ENCODE assay signal across 10 cellular contexts in the genomic region with DNA sequence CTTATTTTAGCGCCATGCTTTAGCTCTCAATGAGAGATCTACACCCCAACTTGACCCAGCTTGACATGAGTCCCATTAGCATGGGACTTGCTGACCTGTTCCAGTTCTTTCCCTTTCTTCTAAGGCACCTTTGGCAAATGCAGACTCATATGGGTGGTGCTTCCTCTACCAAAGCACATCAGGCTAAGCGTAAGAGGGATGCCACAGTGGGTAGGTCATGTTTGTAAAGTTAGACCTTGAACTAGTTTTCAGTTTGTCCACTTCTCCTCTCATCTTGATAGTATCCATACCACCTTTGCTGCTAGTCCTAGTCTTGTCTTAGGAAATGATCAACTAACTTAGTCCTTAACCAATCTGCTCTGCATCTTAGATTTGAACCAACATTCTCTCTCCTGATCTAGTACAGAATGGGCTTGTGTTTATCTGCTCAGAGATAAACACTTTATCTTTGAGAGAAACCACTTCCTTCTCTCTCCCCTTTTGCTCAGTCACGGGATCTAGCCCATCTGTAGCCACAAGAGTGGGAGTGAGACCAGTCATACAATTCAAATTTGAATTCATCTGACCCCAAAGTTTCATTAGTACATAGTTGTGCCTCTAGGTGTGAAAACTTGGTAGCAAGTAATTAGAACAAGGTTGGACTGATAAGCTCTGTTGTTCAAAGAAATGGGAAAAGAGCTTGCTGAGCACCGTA.
DNase-seq lines count a peak whose midpoint lies in the region; ATAC-seq, FAIRE-seq and TF ChIP-seq lines count a peak whose summit lies in the region.
"Had no signal": no experiment of that assay in that cellular context is flagged by ENCODE, and none has a peak within 500 bp of the region (broad histone marks: within the 10 kb centered on the region; RNA-seq: fewer than 3 reads in every experiment).

No MANE protein-coding gene starts in this region.

- H3K79me1 ChIP-seq in trophoblast cell (ENCODE audit: low read length): no peaks in the 10 kb centered on the region

- H2AFZ ChIP-seq in hepatocyte (no peak overlapping the region), trophoblast cell (ENCODE audit: insufficient read depth, low read length, poor library complexity) (no peak overlapping the region)

- H2BK12ac ChIP-seq in trophoblast cell (ENCODE audit: low read length): no peak overlapping the region

- H2BK120ac ChIP-seq in trophoblast cell (ENCODE audit: insufficient read depth, low read length, poor library complexity): no peak overlapping the region

- H3K4me2 ChIP-seq in hepatocyte (no peak overlapping the region), trophoblast cell (ENCODE audit: low read length) (no peak overlapping the region)

- H3K18ac ChIP-seq in trophoblast cell (ENCODE audit: low read length): no peak overlapping the region

- H3K4ac ChIP-seq in trophoblast cell (ENCODE audit: low read depth, low read length): no peak overlapping the region

- peaks cover 30% of the 10 kb centered on the region for H3K36me3 Mint-ChIP-seq in activated naive CD8-positive, alpha-beta T cell treated with anti-CD3 and anti-CD28 coated beads, Interleukin-2, amount 10 ng/mL, durations not matched to agents 7 days and 5 days

- intact Hi-C loops in Right ventricle myocardium superior (cut with DNase I): no loop called here

- H3K27me3 Mint-ChIP-seq in activated naive CD8-positive, alpha-beta T cell treated with anti-CD3 and anti-CD28 coated beads, Interleukin-2, amount 10 ng/mL, durations not matched to agents 7 days and 5 days: no peaks in the 10 kb centered on the region

- no peaks in the 10 kb centered on the region for H4K20me1 ChIP-seq in hepatocyte (ENCODE audit: insufficient read depth, poor library complexity, severe bottlenecking)

- WGBS in hepatocyte (ENCODE audit: low lambda C conversion rate, missing lambda C conversion rate): 80% methylated on average over 4 of the region's 4 CpGs
- WGBS in trophoblast cell (ENCODE audit: extremely low coverage, insufficient coverage, insufficient read length): no CpG with 5 or more reads among the region's 4 CpGs

- H3K4me1 Mint-ChIP-seq in activated naive CD8-positive, alpha-beta T cell treated with anti-CD3 and anti-CD28 coated beads, Interleukin-2, amount 10 ng/mL, durations not matched to agents 7 days and 5 days: peaks cover 24% of the 10 kb centered on the region

- H3K27ac ChIP-seq in hepatocyte (no peak overlapping the region), trophoblast cell (ENCODE audit: low read depth, low read length) (no peak overlapping the region)

- no peaks in the 10 kb centered on the region for H3K9me2 ChIP-seq in hepatocyte (replicated peaks; ENCODE audit: insufficient read depth)

- POLR2A ChIA-PET in activated naive CD8-positive, alpha-beta T cell treated with anti-CD3 and anti-CD28 coated beads, Interleukin-2, amount 10 ng/mL, durations not matched to agents 7 days and 5 days (lab: Charles Lee): interaction anchor here (0.6 to 1.6 kb wide), 4 partner anchors 16 to 80 kb away, joined by 3 to 6 read pairs (median 3); no protein-coding TSS in a partner anchor

- H3K79me2 ChIP-seq in hepatocyte (no peaks in the 10 kb centered on the region), trophoblast cell (ENCODE audit: control insufficient read depth, insufficient read depth, low read length, poor library complexity) (no peaks in the 10 kb centered on the region)

- ATAC-seq in GM18499 (IDR thresholded peaks at IDR 0.05; ENCODE audit: insufficient read depth, unreplicated experiment): peak; percentile 90
- ATAC-seq in GM21447 (IDR thresholded peaks at IDR 0.05; ENCODE audit: unreplicated experiment): peak; percentile 73
- peak; percentile 75 for ATAC-seq in HG03565 (IDR thresholded peaks at IDR 0.05; ENCODE audit: unreplicated experiment)
- peak; percentile 67 for ATAC-seq in activated naive CD8-positive, alpha-beta T cell treated with anti-CD3 and anti-CD28 coated beads, Interleukin-2, amount 10 ng/mL, durations not matched to agents 7 days and 5 days (ENCODE audit: low read depth)
- no peak for ATAC-seq in Right ventricle myocardium superior (ENCODE audit: poor library complexity)

- H3K4me3 Mint-ChIP-seq in activated naive CD8-positive, alpha-beta T cell treated with anti-CD3 and anti-CD28 coated beads, Interleukin-2, amount 10 ng/mL, durations not matched to agents 7 days and 5 days: peak overlapping the region; percentile 6

- H4K91ac ChIP-seq in trophoblast cell (ENCODE audit: low read depth, low read length): no peak overlapping the region

- peak overlapping the region; percentile 31 for H3K27ac Mint-ChIP-seq in activated naive CD8-positive, alpha-beta T cell treated with anti-CD3 and anti-CD28 coated beads, Interleukin-2, amount 10 ng/mL, durations not matched to agents 7 days and 5 days

- H3K9me3 ChIP-seq in hepatocyte (ENCODE audit: low read depth) (no peaks in the 10 kb centered on the region), trophoblast cell (ENCODE audit: insufficient read depth, low read depth, low read length) (no peaks in the 10 kb centered on the region)

- no peak for FAIRE-seq in RCC 7860 (lab: Jason Lieb, UNC)

- H3K14ac ChIP-seq in trophoblast cell (ENCODE audit: low read length): no peak overlapping the region

- H3K36me3 ChIP-seq in hepatocyte (replicated peaks; ENCODE audit: insufficient read depth, low read depth) (no peaks in the 10 kb centered on the region), trophoblast cell (ENCODE audit: control insufficient read depth in 1 of 2, insufficient read depth in 2 of 2, low read length in 2 of 2) (no peaks in the 10 kb centered on the region)

- no peak for DNase-seq in activated naive CD8-positive, alpha-beta T cell treated with anti-CD3 and anti-CD28 coated beads, Interleukin-2, amount 10 ng/mL, durations not matched to agents 7 days and 5 days
- DNase-seq in hepatocyte (ENCODE audit: low spot score): no peak
- DNase-seq in Right ventricle myocardium superior: no peak
- DNase-seq in RCC 7860 (ENCODE audit: low spot score): no peak
- DNase-seq in trophoblast cell: no peak
- DNase-seq: amygdala, NCI-H774 had no signal

- H3K27me3 ChIP-seq in hepatocyte: no peaks in the 10 kb centered on the region
- H3K27me3 ChIP-seq in trophoblast cell (ENCODE audit: insufficient read depth, low read length): peaks cover 2% of the 10 kb centered on the region

- H4K12ac ChIP-seq in trophoblast cell (ENCODE audit: low read depth, low read length): no peak overlapping the region

- no peaks in the 10 kb centered on the region for H3K4me1 ChIP-seq in hepatocyte (ENCODE audit: insufficient read depth)
- no peaks in the 10 kb centered on the region for H3K4me1 ChIP-seq in trophoblast cell (ENCODE audit: control insufficient read depth in 1 of 2, insufficient read depth in 2 of 2, low read length in 2 of 2)

- no peak overlapping the region for H3K4me3 ChIP-seq in hepatocyte
- no peak overlapping the region for H3K4me3 ChIP-seq in trophoblast cell (ENCODE audit: low read depth, low read length)

- H4K8ac ChIP-seq in trophoblast cell (ENCODE audit: low read depth, low read length): no peak overlapping the region

- H2BK5ac ChIP-seq in trophoblast cell (ENCODE audit: low read depth, low read length, poor library complexity): no peak overlapping the region

- H3K9ac ChIP-seq in trophoblast cell (ENCODE audit: low read length): no peak overlapping the region

- TF ChIP-seq CTCF in hepatocyte (IDR thresholded peaks at IDR 0.05; ENCODE audit: poor library complexity): no peak

- peaks cover 10% of the 10 kb centered on the region for H3K9me3 Mint-ChIP-seq in activated naive CD8-positive, alpha-beta T cell treated with anti-CD3 and anti-CD28 coated beads, Interleukin-2, amount 10 ng/mL, durations not matched to agents 7 days and 5 days

- H2AK5ac ChIP-seq in trophoblast cell (ENCODE audit: low read length): no peak overlapping the region

- H3K23ac ChIP-seq in trophoblast cell (ENCODE audit: low read length): no peak overlapping the region
